ENCODE assay signal across 1 cellular context in genomic region chr10:42816917-42817316, GRCh38.
TF ChIP-seq lines count a peak whose summit lies in the region.

No MANE protein-coding gene starts in this region.

TF ChIP-seq in H1, 55 proteins besides CTCF, POLR2A, EP300 and RAD21:
- TF ChIP-seq CHD7 (IDR thresholded peaks at IDR 0.05; ENCODE audit: insufficient replicate concordance, low read length): peak; percentile 39
- TF ChIP-seq SP2 (IDR thresholded peaks at IDR 0.05; ENCODE audit: low read length): no peak
- no peak for TF ChIP-seq JUND (IDR thresholded peaks at IDR 0.05; ENCODE audit: low read length)
- no peak for TF ChIP-seq HDAC6 (IDR thresholded peaks at IDR 0.05; ENCODE audit: low read depth, low read length)
- TF ChIP-seq SP1 (IDR thresholded peaks at IDR 0.05; ENCODE audit: low read depth, low read length): peak; percentile 64; the same call in 1 of the 2 replicates
- peak; percentile 86 for TF ChIP-seq POU5F1 (IDR thresholded peaks at IDR 0.05; ENCODE audit: low read depth, low read length)
- peak; percentile 26 for TF ChIP-seq ASH2L (IDR thresholded peaks at IDR 0.05; ENCODE audit: low read length)
- TF ChIP-seq NANOG (IDR thresholded peaks at IDR 0.05; ENCODE audit: insufficient read depth, low read depth, low read length, poor library complexity, severe bottlenecking): peak; percentile 75
